ENCODE assay signal across 14 cellular contexts in the genomic region with DNA sequence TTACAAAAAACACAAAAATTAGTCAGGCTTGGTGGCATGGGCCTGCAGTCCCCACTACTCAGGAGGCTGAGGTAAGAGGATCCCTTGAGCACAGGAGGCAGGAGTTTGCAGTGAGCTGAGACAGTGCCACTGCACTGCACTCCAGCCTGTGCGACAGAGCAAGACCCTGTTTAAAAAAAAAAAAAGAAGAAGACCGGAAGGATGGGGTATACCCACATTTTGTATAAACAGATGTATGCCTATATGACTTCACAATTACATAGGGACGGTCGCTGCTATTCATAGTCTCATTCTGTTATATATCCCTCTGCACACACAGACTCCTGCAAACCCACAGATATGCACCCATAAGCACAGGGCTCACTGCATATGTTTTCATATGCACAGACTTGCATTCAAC. TPM values are rescaled to one million over a fixed set of nuclear protein-coding genes. Genes with fewer than 3 reads are reported as not detected.
DNase-seq lines count a peak whose midpoint lies in the region; ATAC-seq, FAIRE-seq and TF ChIP-seq lines count a peak whose summit lies in the region.
"Had no signal": no experiment of that assay in that cellular context is flagged by ENCODE, and none has a peak within 500 bp of the region (broad histone marks: within the 10 kb centered on the region; RNA-seq: fewer than 3 reads in every experiment).

No MANE protein-coding gene starts in this region.

- H3K27me3 Mint-ChIP-seq in activated CD8-positive, alpha-beta T cell treated with anti-CD3 and anti-CD28 coated beads, Interleukin-2, amount 10 ng/mL, durations not matched to agents 7 days and 5 days (ENCODE audit: low read depth): no peaks in the 10 kb centered on the region
- H3K27me3 Mint-ChIP-seq in natural killer cell treated with Interleukin-12 subunit alpha and Interleukin-12 subunit beta and Interleukin-15 and Interleukin-18, amount 100 ng/mL, for 72 hours: no peaks in the 10 kb centered on the region

- ATAC-seq in HG03175 (IDR thresholded peaks at IDR 0.05; ENCODE audit: unreplicated experiment): peak; percentile 59
- ATAC-seq in activated CD8-positive, alpha-beta T cell treated with anti-CD3 and anti-CD28 coated beads, Interleukin-2, amount 10 ng/mL, durations not matched to agents 7 days and 5 days: peak; percentile 82
- ATAC-seq in natural killer cell treated with Interleukin-12 subunit alpha and Interleukin-12 subunit beta and Interleukin-15 and Interleukin-18, amount 100 ng/mL, for 72 hours: peak in 1 of 2 donors; percentile 73

- no peak for TF ChIP-seq POLR2A in GM12891 (IDR thresholded peaks at IDR 0.05; ENCODE audit: low read depth, low read length)

- peaks cover 43% of the 10 kb centered on the region for H3K36me3 Mint-ChIP-seq in activated CD8-positive, alpha-beta T cell treated with anti-CD3 and anti-CD28 coated beads, Interleukin-2, amount 10 ng/mL, durations not matched to agents 7 days and 5 days (ENCODE audit: low read depth)
- H3K36me3 Mint-ChIP-seq in natural killer cell treated with Interleukin-12 subunit alpha and Interleukin-12 subunit beta and Interleukin-15 and Interleukin-18, amount 100 ng/mL, for 72 hours: peaks cover 6% of the 10 kb centered on the region

- intact Hi-C loops in cardiac septum (cut with DNase I): no loop called here

- peaks cover 59% of the 10 kb centered on the region for H3K4me1 Mint-ChIP-seq in activated CD8-positive, alpha-beta T cell treated with anti-CD3 and anti-CD28 coated beads, Interleukin-2, amount 10 ng/mL, durations not matched to agents 7 days and 5 days (ENCODE audit: low read depth)
- peaks cover 29 to 31% of the 10 kb centered on the region in 2 donors for H3K4me1 Mint-ChIP-seq in natural killer cell treated with Interleukin-12 subunit alpha and Interleukin-12 subunit beta and Interleukin-15 and Interleukin-18, amount 100 ng/mL, for 72 hours (ENCODE audit: low read depth in 2 of 2)

- peak overlapping the region; percentile 63 for H3K4me3 Mint-ChIP-seq in activated CD8-positive, alpha-beta T cell treated with anti-CD3 and anti-CD28 coated beads, Interleukin-2, amount 10 ng/mL, durations not matched to agents 7 days and 5 days
- H3K4me3 Mint-ChIP-seq in natural killer cell treated with Interleukin-12 subunit alpha and Interleukin-12 subunit beta and Interleukin-15 and Interleukin-18, amount 100 ng/mL, for 72 hours: peak overlapping the region; percentile 48

- DNase-seq in GM12891 (ENCODE audit: insufficient read length, low spot score) (no peak), NCI-H1092 (lab: John Stamatoyannopoulos, UW) (no peak), 8988T (no peak), cardiac septum (ENCODE audit: low spot score) (no peak)
- DNase-seq in activated CD8-positive, alpha-beta T cell treated with anti-CD3 and anti-CD28 coated beads, Interleukin-2, amount 10 ng/mL, durations not matched to agents 7 days and 5 days: peak; percentile 58
- no peak for DNase-seq in natural killer cell treated with Interleukin-12 subunit alpha and Interleukin-12 subunit beta and Interleukin-15 and Interleukin-18, amount 100 ng/mL, for 72 hours (ENCODE audit: low spot score)
- DNase-seq: activated CD4-positive, alpha-beta T cell treated with anti-CD3 and anti-CD28 coated beads, Interleukin-2, amount 50 U/mL, for 4 hours; amygdala; Calu3; MV-4-11; nucleus accumbens; OCI-M1; substantia nigra had no signal

- POLR2A ChIA-PET in activated CD8-positive, alpha-beta T cell treated with anti-CD3 and anti-CD28 coated beads, Interleukin-2, amount 10 ng/mL, durations not matched to agents 7 days and 5 days (lab: Charles Lee): interaction anchor here (11.4 kb wide), 1 partner anchor 11 kb away, joined by 137 read pairs; a partner anchor contains a TSS

- CTCF ChIA-PET in activated CD8-positive, alpha-beta T cell treated with anti-CD3 and anti-CD28 coated beads, Interleukin-2, amount 10 ng/mL, durations not matched to agents 7 days and 5 days (lab: Charles Lee): interaction anchor here (3.5 to 4.2 kb wide), 2 partner anchors 8 to 15 kb away, joined by 14 to 19 read pairs; no protein-coding TSS in a partner anchor

- FAIRE-seq in GM12891 (lab: Jason Lieb, UNC): peak; percentile 78

- H3K27ac Mint-ChIP-seq in activated CD8-positive, alpha-beta T cell treated with anti-CD3 and anti-CD28 coated beads, Interleukin-2, amount 10 ng/mL, durations not matched to agents 7 days and 5 days: peak overlapping the region; percentile 96
- peak overlapping the region; percentile 25 to 53 for H3K27ac Mint-ChIP-seq in natural killer cell treated with Interleukin-12 subunit alpha and Interleukin-12 subunit beta and Interleukin-15 and Interleukin-18, amount 100 ng/mL, for 72 hours

- H3K9me3 Mint-ChIP-seq in activated CD8-positive, alpha-beta T cell treated with anti-CD3 and anti-CD28 coated beads, Interleukin-2, amount 10 ng/mL, durations not matched to agents 7 days and 5 days (ENCODE audit: insufficient read depth): no peaks in the 10 kb centered on the region
- peaks cover 3% of the 10 kb centered on the region for H3K9me3 Mint-ChIP-seq in natural killer cell treated with Interleukin-12 subunit alpha and Interleukin-12 subunit beta and Interleukin-15 and Interleukin-18, amount 100 ng/mL, for 72 hours

TF ChIP-seq in GM12891, 5 proteins besides CTCF, POLR2A, EP300 and RAD21:
- TF ChIP-seq POLR2AphosphoS5 (IDR thresholded peaks at IDR 0.05; ENCODE audit: low read depth, low read length) (no peak), PAX5 (IDR thresholded peaks at IDR 0.05; ENCODE audit: insufficient read depth, low read length, severe bottlenecking) (no peak), SPI1 (IDR thresholded peaks at IDR 0.05; ENCODE audit: low read depth, low read length) (no peak), TAF1 (IDR thresholded peaks at IDR 0.05; ENCODE audit: low read depth, low read length) (no peak), POU2F2 (IDR thresholded peaks at IDR 0.05; ENCODE audit: low read depth, low read length) (no peak)

RNA-seq across cellular contexts. Expression of a gene that starts 12.7 kb away (rescaled TPM):
- 103 TPM for polyA plus RNA-seq in GM12891 (2012; ENCODE audit: low read depth, missing spikeins)
- 100 to 1,000 TPM; 464 to 488 TPM for total RNA-seq in activated CD8-positive, alpha-beta T cell treated with anti-CD3 and anti-CD28 coated beads, Interleukin-2, amount 10 ng/mL, durations not matched to agents 7 days and 5 days
- 100 to 1,000 TPM in 1 of 2 donors, 10 to 100 TPM in 1; 66.4 to 140 TPM for total RNA-seq in natural killer cell treated with Interleukin-12 subunit alpha and Interleukin-12 subunit beta and Interleukin-15 and Interleukin-18, amount 100 ng/mL, for 72 hours
- 0.54 TPM for total RNA-seq in cardiac septum

RNA-seq across cellular contexts. Expression of a gene that starts 16.7 kb away (rescaled TPM):
- polyA plus RNA-seq in GM12891 (2012; ENCODE audit: low read depth, missing spikeins): 0.30 TPM
- total RNA-seq in activated CD8-positive, alpha-beta T cell treated with anti-CD3 and anti-CD28 coated beads, Interleukin-2, amount 10 ng/mL, durations not matched to agents 7 days and 5 days: under 1 TPM; 0.78 to 0.90 TPM
- under 1 TPM in 1 of 2 donors, not detected in 1; 0.47 TPM for total RNA-seq in natural killer cell treated with Interleukin-12 subunit alpha and Interleukin-12 subunit beta and Interleukin-15 and Interleukin-18, amount 100 ng/mL, for 72 hours
- total RNA-seq in cardiac septum: 5.4 TPM

RNA-seq across cellular contexts. Expression of a gene that starts 28.1 kb away (rescaled TPM):
- polyA plus RNA-seq in GM12891 (2012; ENCODE audit: low read depth, missing spikeins): 193 TPM
- 100 to 1,000 TPM; 219 to 227 TPM for total RNA-seq in activated CD8-positive, alpha-beta T cell treated with anti-CD3 and anti-CD28 coated beads, Interleukin-2, amount 10 ng/mL, durations not matched to agents 7 days and 5 days
- total RNA-seq in natural killer cell treated with Interleukin-12 subunit alpha and Interleukin-12 subunit beta and Interleukin-15 and Interleukin-18, amount 100 ng/mL, for 72 hours: 100 to 1,000 TPM; 186 to 225 TPM
- 29.9 TPM for total RNA-seq in cardiac septum

RNA-seq across cellular contexts. Expression of a gene that starts 41.5 kb away (rescaled TPM):
- polyA plus RNA-seq in GM12891 (2012; ENCODE audit: low read depth, missing spikeins): 180 TPM
- 100 to 1,000 TPM; 194 to 196 TPM for total RNA-seq in activated CD8-positive, alpha-beta T cell treated with anti-CD3 and anti-CD28 coated beads, Interleukin-2, amount 10 ng/mL, durations not matched to agents 7 days and 5 days
- 100 to 1,000 TPM; 220 to 244 TPM for total RNA-seq in natural killer cell treated with Interleukin-12 subunit alpha and Interleukin-12 subunit beta and Interleukin-15 and Interleukin-18, amount 100 ng/mL, for 72 hours
- 91.5 TPM for total RNA-seq in cardiac septum

RNA-seq across cellular contexts. Expression of a gene that starts 41.6 kb away (rescaled TPM):
- 10.9 TPM for polyA plus RNA-seq in GM12891 (2012; ENCODE audit: low read depth, missing spikeins)
- total RNA-seq in activated CD8-positive, alpha-beta T cell treated with anti-CD3 and anti-CD28 coated beads, Interleukin-2, amount 10 ng/mL, durations not matched to agents 7 days and 5 days: 10 to 100 TPM; 10.6 TPM
- 10 to 100 TPM; 15.6 to 15.8 TPM for total RNA-seq in natural killer cell treated with Interleukin-12 subunit alpha and Interleukin-12 subunit beta and Interleukin-15 and Interleukin-18, amount 100 ng/mL, for 72 hours
- total RNA-seq in cardiac septum: 12.3 TPM

Comparison
In these comparisons a context has a peak if more than half of its experiments do, and no peak if none do; other contexts are left out.
1. RNA of a gene that starts 12.7 kb away (total RNA-seq): 464 to 488 TPM in activated CD8-positive, alpha-beta T cell treated with anti-CD3 and anti-CD28 coated beads, Interleukin-2, amount 10 ng/mL, durations not matched to agents 7 days and 5 days and 66.4 to 140 TPM in natural killer cell treated with Interleukin-12 subunit alpha and Interleukin-12 subunit beta and Interleukin-15 and Interleukin-18, amount 100 ng/mL, for 72 hours; 0.54 TPM in cardiac septum (single experiment); every median in the first group is over 10 times any median in the second.